23 cellular contexts compared by ENCODE assay signal in the genomic region with DNA sequence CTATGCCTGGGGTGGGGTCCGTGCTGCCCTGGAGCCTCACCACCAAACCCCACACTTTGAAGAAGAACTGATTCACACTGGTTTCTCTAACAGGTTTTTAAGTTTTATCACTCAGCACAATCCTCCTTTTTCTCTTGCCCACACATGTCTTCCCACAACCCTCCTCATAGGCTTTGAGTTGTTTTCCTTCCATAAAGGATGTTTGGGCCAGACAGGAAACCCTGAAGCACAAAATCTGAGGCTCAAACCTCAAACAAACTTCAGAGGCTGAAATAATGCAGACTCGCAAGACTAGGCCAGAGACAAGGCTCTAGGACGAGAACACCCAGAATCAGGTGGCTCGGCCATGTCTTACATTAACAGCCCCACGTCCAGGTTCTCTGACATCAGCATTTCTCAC. TPM values are rescaled to one million over a fixed set of nuclear protein-coding genes. Genes with fewer than 3 reads are reported as not detected.
DNase-seq lines count a peak whose midpoint lies in the region; ATAC-seq, FAIRE-seq and TF ChIP-seq lines count a peak whose summit lies in the region.
"Had no signal": no experiment of that assay in that cellular context is flagged by ENCODE, and none has a peak within 500 bp of the region (broad histone marks: within the 10 kb centered on the region; RNA-seq: fewer than 3 reads in every experiment).

No MANE protein-coding gene starts in this region.

- peaks cover 100% of the 10 kb centered on the region for H3K79me2 ChIP-seq in GM23338 (replicated peaks; ENCODE audit: insufficient read depth)

- peaks cover 15% of the 10 kb centered on the region for H3K4me1 Mint-ChIP-seq in T-helper 2 cell treated with Interferon-gamma antibody and Interleukin-4, amounts not matched to agents 5 μg/mL and 100 μg/mL, for 36 hours (ENCODE audit: low read depth)
- H3K4me1 Mint-ChIP-seq in GM23338, result peaks cover 25% of the 10 kb centered on the region; the same call in 2 of the 3 replicates

- TF ChIP-seq CTCF in GM23338 (conservative IDR thresholded peaks at IDR 0.05; ENCODE audit: low read depth in 2 of 2) (no peak), bronchial epithelial cell (IDR thresholded peaks at IDR 0.05; ENCODE audit: insufficient read depth, low read length, severe bottlenecking) (no peak), omental fat pad (IDR thresholded peaks at IDR 0.05) (no peak)

- ATAC-seq in GM23338, result no peak
- ATAC-seq in omental fat pad (ENCODE audit: low FRiP score), result no peak
- ATAC-seq in HG03521 (IDR thresholded peaks at IDR 0.05; ENCODE audit: unreplicated experiment), result no peak
- ATAC-seq: gastrocnemius medialis, left ventricle myocardium superior, Panc1 had no signal

- peak overlapping the region; percentile 41 for H3K27ac Mint-ChIP-seq in T-helper 2 cell treated with Interferon-gamma antibody and Interleukin-4, amounts not matched to agents 5 μg/mL and 100 μg/mL, for 36 hours
- H3K27ac Mint-ChIP-seq in GM23338, result no peak overlapping the region

- H4K20me1 ChIP-seq in GM23338 (replicated peaks; ENCODE audit: insufficient read depth), result peaks cover 63% of the 10 kb centered on the region

- no peak overlapping the region for H3K4me3 Mint-ChIP-seq in T-helper 2 cell treated with Interferon-gamma antibody and Interleukin-4, amounts not matched to agents 5 μg/mL and 100 μg/mL, for 36 hours
- no peak overlapping the region for H3K4me3 Mint-ChIP-seq in GM23338

- H3K27ac ChIP-seq in GM23338 (ENCODE audit: low read depth), result peak overlapping the region; percentile 51; the same call in 1 of the 2 replicates
- H3K27ac ChIP-seq: 22Rv1, gastrocnemius medialis, testis had no signal

- H3K9me3 Mint-ChIP-seq in T-helper 2 cell treated with Interferon-gamma antibody and Interleukin-4, amounts not matched to agents 5 μg/mL and 100 μg/mL, for 36 hours, result no peaks in the 10 kb centered on the region
- no peaks in the 10 kb centered on the region for H3K9me3 Mint-ChIP-seq in GM23338

- no peak overlapping the region for H2AFZ ChIP-seq in GM23338

- H3K4me2 ChIP-seq in GM23338, result no peak overlapping the region
- H3K4me2 ChIP-seq: SK-N-SH had no signal

- no peak for DNase-seq in T-helper 2 cell treated with Interferon-gamma antibody and Interleukin-4, amounts not matched to agents 5 μg/mL and 100 μg/mL, for 36 hours (ENCODE audit: low spot score)
- DNase-seq in T-helper 2 cell (no peak), GM23338 (ENCODE audit: low spot score) (no peak), bronchial epithelial cell (ENCODE audit: low read depth) (peak; percentile 33), omental fat pad (ENCODE audit: low spot score) (peak; percentile 5), LoVo (ENCODE audit: low spot score) (no peak), COLO829 (ENCODE audit: low spot score) (no peak)
- DNase-seq: activated CD4-positive, alpha-beta T cell treated with anti-CD3 and anti-CD28 coated beads, Interleukin-2, amount 50 U/mL, for 1 hour; cortex of kidney; erythroblast; gastrocnemius medialis; GF-D8; left ventricle myocardium superior; NCI-H1105; NCI-H2171; NCI-H82; SK-N-SH; stimulated activated CD4-positive, alpha-beta T cell treated with anti-CD3 and anti-CD28 coated beads, Interleukin-4, amount 100 ng/mL, for 24 hours; testis had no signal

- H3K36me3 ChIP-seq in GM23338 (ENCODE audit: insufficient read depth) (peaks cover 89% of the 10 kb centered on the region), bronchial epithelial cell (ENCODE audit: control insufficient read depth, insufficient read depth, low read length) (peaks cover 43% of the 10 kb centered on the region)

- H3K4me1 ChIP-seq in GM23338 (ENCODE audit: insufficient read depth), result no peaks in the 10 kb centered on the region
- H3K4me1 ChIP-seq: gastrocnemius medialis, testis had no signal

- peaks cover 80% of the 10 kb centered on the region for H3K36me3 Mint-ChIP-seq in T-helper 2 cell treated with Interferon-gamma antibody and Interleukin-4, amounts not matched to agents 5 μg/mL and 100 μg/mL, for 36 hours (ENCODE audit: low read depth)
- peaks cover 91% of the 10 kb centered on the region for H3K36me3 Mint-ChIP-seq in GM23338 (ENCODE audit: low read depth)

- no peaks in the 10 kb centered on the region for H3K27me3 ChIP-seq in GM23338 (ENCODE audit: insufficient read depth)
- H3K27me3 ChIP-seq in bronchial epithelial cell (ENCODE audit: control insufficient read depth, insufficient read depth, low read length), result no peaks in the 10 kb centered on the region
- H3K27me3 ChIP-seq: gastrocnemius medialis, testis had no signal

- FAIRE-seq in bronchial epithelial cell (lab: Jason Lieb, UNC), result no peak
- FAIRE-seq: GM12891 had no signal

- no peaks in the 10 kb centered on the region for H3K27me3 Mint-ChIP-seq in T-helper 2 cell treated with Interferon-gamma antibody and Interleukin-4, amounts not matched to agents 5 μg/mL and 100 μg/mL, for 36 hours (ENCODE audit: low read depth)
- no peaks in the 10 kb centered on the region for H3K27me3 Mint-ChIP-seq in GM23338 (ENCODE audit: insufficient read depth, low read depth, poor library complexity)

- peaks cover 33% of the 10 kb centered on the region; the same call in 1 of the 2 replicates for H3F3A ChIP-seq in GM23338 (replicated peaks; ENCODE audit: low read depth)

- H3K4me3 ChIP-seq in GM23338 (no peak overlapping the region), bronchial epithelial cell (ENCODE audit: low read depth, low read length) (no peak overlapping the region)
- H3K4me3 ChIP-seq: gastrocnemius medialis, testis had no signal

- H3K9me2 ChIP-seq in GM23338 (ENCODE audit: insufficient read depth), result no peaks in the 10 kb centered on the region
- H3K9me2 ChIP-seq: SK-N-SH had no signal

TF ChIP-seq in GM23338, 12 proteins besides CTCF, POLR2A, EP300 and RAD21:
- TF ChIP-seq CREB1 (CRISPR knock-in tag; IDR thresholded peaks at IDR 0.05; ENCODE audit: low read depth) (no peak), ZNF114 (CRISPR knock-in tag; IDR thresholded peaks at IDR 0.05) (no peak), STAT1 (IDR thresholded peaks at IDR 0.05; ENCODE audit: unreplicated experiment) (no peak), ZNF331 (CRISPR knock-in tag; IDR thresholded peaks at IDR 0.05; ENCODE audit: low read depth) (no peak)
- TF ChIP-seq, protein P1, sequence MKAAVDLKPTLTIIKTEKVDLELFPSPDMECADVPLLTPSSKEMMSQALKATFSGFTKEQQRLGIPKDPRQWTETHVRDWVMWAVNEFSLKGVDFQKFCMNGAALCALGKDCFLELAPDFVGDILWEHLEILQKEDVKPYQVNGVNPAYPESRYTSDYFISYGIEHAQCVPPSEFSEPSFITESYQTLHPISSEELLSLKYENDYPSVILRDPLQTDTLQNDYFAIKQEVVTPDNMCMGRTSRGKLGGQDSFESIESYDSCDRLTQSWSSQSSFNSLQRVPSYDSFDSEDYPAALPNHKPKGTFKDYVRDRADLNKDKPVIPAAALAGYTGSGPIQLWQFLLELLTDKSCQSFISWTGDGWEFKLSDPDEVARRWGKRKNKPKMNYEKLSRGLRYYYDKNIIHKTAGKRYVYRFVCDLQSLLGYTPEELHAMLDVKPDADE (IDR thresholded peaks at IDR 0.05), result no peak

RNA-seq across cellular contexts. Expression of a gene that starts 35.3 kb away (rescaled TPM):
- 208 and 209 TPM in 2 replicates for total RNA-seq in GM23338 (2014; rRNA removed; shearing (Covaris generic))
- polyA plus RNA-seq in GM23338 (2016; fragmentation: Nextera tagmentation; extraction: Ambion mirVana), result 188 and 199 TPM in 2 replicates
- total RNA-seq in bronchial epithelial cell, result 314 and 407 TPM in 2 replicates
- total RNA-seq in omental fat pad, result 100 to 1,000 TPM in 2 of 4 donors, 10 to 100 TPM in 2; 60.9 to 480 (median 251) TPM

Comparison
In these comparisons a context has a peak if more than half of its experiments do, and no peak if none do; other contexts are left out.
1. DNase-seq: peak in bronchial epithelial cell (single experiment) and omental fat pad (single experiment); none in T-helper 2 cell treated with Interferon-gamma antibody and Interleukin-4, amounts not matched to agents 5 μg/mL and 100 μg/mL, for 36 hours (single experiment), T-helper 2 cell (0 of 5), GM23338 (single experiment), LoVo (single experiment) and COLO829 (single experiment).